20 cellular contexts compared by ENCODE assay signal in genomic region chr4:124428648-124429047, GRCh38.
DNase-seq lines count a peak whose midpoint lies in the region; ATAC-seq, FAIRE-seq and TF ChIP-seq lines count a peak whose summit lies in the region.
"Had no signal": no experiment of that assay in that cellular context is flagged by ENCODE, and none has a peak within 500 bp of the region (broad histone marks: within the 10 kb centered on the region; RNA-seq: fewer than 3 reads in every experiment).

No MANE protein-coding gene starts in this region.

- peak overlapping the region; percentile 84 for H3K27ac ChIP-seq in ACC112 (ENCODE audit: low read depth, low read length)
- H3K27ac ChIP-seq in IMR-90 (ENCODE audit: insufficient read depth, low read length), result no peak overlapping the region
- peak overlapping the region; percentile 100 for H3K27ac ChIP-seq in endothelial cell of umbilical vein (ENCODE audit: insufficient read depth, low read depth, low read length)
- peak overlapping the region; percentile 11 for H3K27ac ChIP-seq in subcutaneous abdominal adipose tissue (ENCODE audit: low read depth, low read length)
- H3K27ac ChIP-seq: HL-60 had no signal

- no peak overlapping the region; a peak in 1 of 4 replicates for H4K8ac ChIP-seq in IMR-90 (ENCODE audit: low read depth in 2 of 2, low read length in 2 of 2)

- no peak overlapping the region for H2BK20ac ChIP-seq in IMR-90 (ENCODE audit: low read depth, low read length)

- POLR2A ChIA-PET in IMR-90 (lab: Charles Lee; ENCODE audit: unreplicated experiment) (no interaction called here), endothelial cell of umbilical vein (lab: Charles Lee) (interaction anchor here (1.0 kb wide), 1 partner anchor 95 kb away, joined by 3 read pairs; no protein-coding TSS in a partner anchor)

- no peak overlapping the region for H4K5ac ChIP-seq in IMR-90 (ENCODE audit: low read depth, low read length)

- H3K4ac ChIP-seq in IMR-90 (ENCODE audit: low read depth, low read length), result no peak overlapping the region

- in situ Hi-C loops in IMR-90 (cut with MboI; ENCODE audit: low sequenced_read_pairs), result no loop called here

- no peak overlapping the region for H4K91ac ChIP-seq in IMR-90 (ENCODE audit: insufficient read depth, low read depth, low read length)

- H3K27me3 ChIP-seq in ACC112 (ENCODE audit: insufficient read depth, low read length), result no peaks in the 10 kb centered on the region
- H3K27me3 ChIP-seq in IMR-90 (ENCODE audit: control insufficient read depth, insufficient read depth, low read length), result no peaks in the 10 kb centered on the region
- H3K27me3 ChIP-seq in endothelial cell of umbilical vein (ENCODE audit: control insufficient read depth in 2 of 2, insufficient read depth in 2 of 2, low read length in 2 of 2), result no peaks in the 10 kb centered on the region
- H3K27me3 ChIP-seq in subcutaneous abdominal adipose tissue (ENCODE audit: control insufficient read depth in 5 of 5, insufficient read depth in 4 of 5, low read length in 5 of 5), result no peaks in the 10 kb centered on the region

- peaks cover 7% of the 10 kb centered on the region for H3K9me1 ChIP-seq in IMR-90 (ENCODE audit: insufficient read depth, low read length)
- no peaks in the 10 kb centered on the region for H3K9me1 ChIP-seq in endothelial cell of umbilical vein (replicated peaks; ENCODE audit: control insufficient read depth, extremely low read depth, insufficient read depth, low read length)

- no peak overlapping the region for H3K18ac ChIP-seq in IMR-90 (ENCODE audit: low read depth, low read length)

- intact Hi-C loops in IMR-90 (cut with micrococcal nuclease) (no loop called here), endothelial cell of umbilical vein (cut with micrococcal nuclease) (loop anchor here (1.0 to 2.0 kb wide), 6 partner anchors 94 to 770 kb away; no protein-coding TSS in a partner anchor)

- H3K9ac ChIP-seq in IMR-90 (ENCODE audit: low read depth, low read length) (no peak overlapping the region), endothelial cell of umbilical vein (replicated peaks; ENCODE audit: extremely low read depth, insufficient read depth, low read length) (peak overlapping the region; percentile 62), subcutaneous abdominal adipose tissue (ENCODE audit: low read length in 5 of 5) (no peak overlapping the region)

- no peaks in the 10 kb centered on the region for H3K79me2 ChIP-seq in ACC112 (ENCODE audit: control insufficient read depth, insufficient read depth, low read length, unreplicated experiment)
- peaks cover 8% of the 10 kb centered on the region for H3K79me2 ChIP-seq in endothelial cell of umbilical vein (ENCODE audit: control insufficient read depth, insufficient read depth, low read length)

- TF ChIP-seq RAD21 in IMR-90 (IDR thresholded peaks at IDR 0.05; ENCODE audit: low read length), result no peak

- no peak overlapping the region for H3K4me2 ChIP-seq in IMR-90 (ENCODE audit: low read depth, low read length)
- H3K4me2 ChIP-seq in endothelial cell of umbilical vein (ENCODE audit: insufficient read depth, low read length), result peak overlapping the region; percentile 60

- no TSS peak for BruUV-seq in IMR-90 (replicated peaks; lab: Mats Ljungman, UMichigan)
- BruUV-seq in endothelial cell of umbilical vein (replicated peaks; lab: Mats Ljungman, UMichigan), result no TSS peak

- H3K23ac ChIP-seq in IMR-90 (ENCODE audit: low read depth, low read length), result no peak overlapping the region

- CTCF ChIA-PET in IMR-90 (lab: Yijun Ruan, JAX) (no interaction called here), endothelial cell of umbilical vein (lab: Charles Lee) (interaction anchor here (0.8 to 4.3 kb wide), 4 partner anchors 50 to 211 kb away, joined by 3 to 21 read pairs (median 5); no protein-coding TSS in a partner anchor)

- no peak overlapping the region for H3K56ac ChIP-seq in IMR-90 (ENCODE audit: extremely low read depth, insufficient read depth, low read length)

- H2BK5ac ChIP-seq in IMR-90 (ENCODE audit: low read depth, low read length, poor library complexity, severe bottlenecking), result peak overlapping the region; percentile 77

- no peak for DNase-seq in IMR-90
- DNase-seq in endothelial cell of umbilical vein (ENCODE audit: low read depth, low spot score), result no peak
- no peak for DNase-seq in HuH-7 (ENCODE audit: low spot score)
- DNase-seq: CD8-positive, alpha-beta T cell; DMS79 treated with DMSO at 0.1 percent for 48 hours; GF-D8; NCI-H1436 treated with DMSO at 0.1 percent for 48 hours; NCI-H1930; NCI-H2107; NCI-H526; NK-92 treated with Interleukin-12 subunit alpha and Interleukin-12 subunit beta, amount 100 ng/mL, for 24 hours; RPMI8226 had no signal

- no peak overlapping the region for H2AK5ac ChIP-seq in IMR-90 (ENCODE audit: low read depth, low read length)

- H4K20me1 ChIP-seq in IMR-90 (ENCODE audit: insufficient read depth, low read length) (no peaks in the 10 kb centered on the region), endothelial cell of umbilical vein (replicated peaks; ENCODE audit: control insufficient read depth, extremely low read depth, insufficient read depth, low read length) (no peaks in the 10 kb centered on the region)

- H3K79me1 ChIP-seq in IMR-90 (ENCODE audit: low read depth in 1 of 2, low read length in 2 of 2), result no peaks in the 10 kb centered on the region

- H3K36me3 ChIP-seq in ACC112 (ENCODE audit: insufficient read depth, low read length) (no peaks in the 10 kb centered on the region), IMR-90 (ENCODE audit: control insufficient read depth, insufficient read depth, low read length) (no peaks in the 10 kb centered on the region), endothelial cell of umbilical vein (ENCODE audit: control insufficient read depth in 2 of 2, extremely low read depth in 1 of 2, insufficient read depth in 2 of 2, low read length in 2 of 2) (no peaks in the 10 kb centered on the region), subcutaneous abdominal adipose tissue (ENCODE audit: control insufficient read depth in 5 of 5, insufficient read depth in 5 of 5, low read length in 5 of 5) (no peaks in the 10 kb centered on the region)

- H3K4me3 ChIP-seq in ACC112 (ENCODE audit: low read depth, low read length) (peak overlapping the region; percentile 22; the same call in 1 of the 2 replicates), IMR-90 (ENCODE audit: insufficient read depth, low read depth, low read length) (no peak overlapping the region), endothelial cell of umbilical vein (replicated peaks in 1 of 3; ENCODE audit: insufficient read depth in 1 of 3, low read depth in 1 of 3, low read length in 3 of 3) (no peak overlapping the region), subcutaneous abdominal adipose tissue (ENCODE audit: low read depth in 1 of 5, low read length in 5 of 5) (no peak overlapping the region)
- H3K4me3 ChIP-seq: K562 had no signal

- H3K14ac ChIP-seq in IMR-90 (replicated peaks; ENCODE audit: low read depth, low read length), result no peak overlapping the region

- ATAC-seq in IMR-90 (ENCODE audit: low read depth) (no peak), GM19452 (IDR thresholded peaks at IDR 0.05; ENCODE audit: unreplicated experiment) (no peak), HG03460 (IDR thresholded peaks at IDR 0.05; ENCODE audit: unreplicated experiment) (no peak)
- ATAC-seq: CD8-positive, alpha-beta T cell; HCT116; K562 had no signal

- peaks cover 60% of the 10 kb centered on the region for H3K4me1 ChIP-seq in ACC112 (ENCODE audit: control insufficient read depth, insufficient read depth, low read length, unreplicated experiment)
- peaks cover 2% of the 10 kb centered on the region for H3K4me1 ChIP-seq in IMR-90 (ENCODE audit: control insufficient read depth, insufficient read depth, low read length)
- peaks cover 69% of the 10 kb centered on the region for H3K4me1 ChIP-seq in endothelial cell of umbilical vein (ENCODE audit: control insufficient read depth, extremely low read depth, insufficient read depth, low read length)
- peaks cover 0 to 27% (median 4%) of the 10 kb centered on the region in 5 donors for H3K4me1 ChIP-seq in subcutaneous abdominal adipose tissue (ENCODE audit: control insufficient read depth in 5 of 5, insufficient read depth in 5 of 5, low read length in 5 of 5)

- TF ChIP-seq POLR2A in IMR-90 (IDR thresholded peaks at IDR 0.05; ENCODE audit: low read depth, low read length), result no peak
- TF ChIP-seq POLR2A in endothelial cell of umbilical vein (IDR thresholded peaks at IDR 0.05; ENCODE audit: low read depth, low read length), result no peak

- no peak overlapping the region for H2BK120ac ChIP-seq in IMR-90 (ENCODE audit: low read depth, low read length)

- H2BK15ac ChIP-seq in IMR-90 (ENCODE audit: low read depth, low read length), result no peak overlapping the region; the same call in 2 of the 3 replicates

- FAIRE-seq in endothelial cell of umbilical vein (lab: Jason Lieb, UNC), result no peak
- FAIRE-seq: GM12891, K562 had no signal

- dilution Hi-C loops in IMR-90 (cut with HindIII; ENCODE audit: low sequenced_read_pairs, unreplicated experiment) (no loop called here), endothelial cell of umbilical vein (cut with MboI; ENCODE audit: extremely low pct_ligation_motif_present, low sequenced_read_pairs) (no loop called here)

- no peak overlapping the region for H2AK9ac ChIP-seq in IMR-90 (replicated peaks; ENCODE audit: low read depth, low read length, poor library complexity)

- no CpG with 5 or more reads among the region's 2 CpGs for WGBS in IMR-90 (ENCODE audit: extremely low coverage in 2 of 2, insufficient read length in 1 of 2), 2 experiments

- no peaks in the 10 kb centered on the region for H3K9me3 ChIP-seq in IMR-90 (ENCODE audit: control insufficient read depth, insufficient read depth, low read length)
- no peaks in the 10 kb centered on the region for H3K9me3 ChIP-seq in endothelial cell of umbilical vein (replicated peaks; ENCODE audit: control insufficient read depth, insufficient read depth, low read length)
- no peaks in the 10 kb centered on the region for H3K9me3 ChIP-seq in subcutaneous abdominal adipose tissue (ENCODE audit: control insufficient read depth in 5 of 5, low read length in 5 of 5)

- no peak for TF ChIP-seq CTCF in IMR-90 (conservative IDR thresholded peaks at IDR 0.05; ENCODE audit: low read depth, low read length)
- no peak for TF ChIP-seq CTCF in endothelial cell of umbilical vein (IDR thresholded peaks at IDR 0.05; ENCODE audit: extremely low read depth in 1 of 2, insufficient read depth in 1 of 2, low read depth in 1 of 2, low read length in 2 of 2)

- H2AFZ ChIP-seq in ACC112 (ENCODE audit: low read length, unreplicated experiment) (peak overlapping the region; percentile 50), IMR-90 (replicated peaks; ENCODE audit: low read length, poor library complexity) (no peak overlapping the region), endothelial cell of umbilical vein (ENCODE audit: low read depth, low read length) (no peak overlapping the region)

TF ChIP-seq in IMR-90, 13 proteins besides CTCF, POLR2A, EP300 and RAD21 (continues in another document):
- TF ChIP-seq MAZ (IDR thresholded peaks at IDR 0.05; ENCODE audit: borderline replicate concordance, low read depth, low read length), result no peak
- TF ChIP-seq NFE2L2 (IDR thresholded peaks at IDR 0.05; ENCODE audit: low read depth, low read length), result no peak

TF ChIP-seq in endothelial cell of umbilical vein, 7 proteins besides CTCF, POLR2A, EP300 and RAD21 (continues in another document):
- TF ChIP-seq POLR2AphosphoS5 (IDR thresholded peaks at IDR 0.05; ENCODE audit: insufficient read depth, low read depth, low read length) (no peak), EZH2 (IDR thresholded peaks at IDR 0.05; ENCODE audit: borderline replicate concordance, low read depth, low read length, severe bottlenecking) (no peak)
